11 cellular contexts compared by ENCODE assay signal in genomic region chr4:87032884-87033533, GRCh38.
DNase-seq lines count a peak whose midpoint lies in the region; ATAC-seq, FAIRE-seq and TF ChIP-seq lines count a peak whose summit lies in the region.
"Had no signal": no experiment of that assay in that cellular context is flagged by ENCODE, and none has a peak within 500 bp of the region (broad histone marks: within the 10 kb centered on the region; RNA-seq: fewer than 3 reads in every experiment).

No MANE protein-coding gene starts in this region.

- H3K36me3 Mint-ChIP-seq in activated CD4-positive, alpha-beta memory T cell treated with anti-CD3 and anti-CD28 coated beads, Interleukin-2, amount 10 ng/mL, durations not matched to agents 7 days and 5 days (ENCODE audit: low read depth), result peaks cover 2% of the 10 kb centered on the region
- peaks cover 0 to 2% of the 10 kb centered on the region in 2 donors for H3K36me3 Mint-ChIP-seq in activated T-cell treated with anti-CD3 and anti-CD28 coated beads, Interleukin-2, amount 50 U/mL, for 72 hours (ENCODE audit: insufficient read depth in 2 of 2)

- H3K9me3 ChIP-seq in GM12878 (replicated peaks; ENCODE audit: control insufficient read depth, insufficient read depth, low read length) (no peaks in the 10 kb centered on the region), sigmoid colon (no peaks in the 10 kb centered on the region)

- WGBS in GM12878 (ENCODE audit: insufficient coverage, insufficient replicate concordance, low lambda C conversion rate, missing lambda C conversion rate), result 68% methylated on average over 3 of the region's 3 CpGs
- 49 to 72% methylated on average over 3 of the region's 3 CpGs for WGBS in sigmoid colon, 2 donors

- POLR2A ChIA-PET in GM12878 (lab: Charles Lee), result interaction anchor here (1.2 to 1.7 kb wide), 3 partner anchors 8 to 94 kb away, joined by 3 to 8 read pairs (median 4); no protein-coding TSS in a partner anchor
- POLR2A ChIA-PET in activated CD4-positive, alpha-beta memory T cell treated with anti-CD3 and anti-CD28 coated beads, Interleukin-2, amount 10 ng/mL, durations not matched to agents 7 days and 5 days (lab: Charles Lee), result interaction anchor here (1.1 kb wide), 1 partner anchor 26 kb away, joined by 3 read pairs; no protein-coding TSS in a partner anchor

- no peak for ATAC-seq in GM12878
- peak; percentile 9 for ATAC-seq in left ventricle myocardium superior
- ATAC-seq in activated T-cell treated with anti-CD3 and anti-CD28 coated beads, Interleukin-2, amount 50 U/mL, for 72 hours (replicated peaks in 1 of 2), result no peak
- no peak for ATAC-seq in GM18907 (IDR thresholded peaks at IDR 0.05; ENCODE audit: unreplicated experiment)
- ATAC-seq: activated CD8-positive, alpha-beta T cell treated with anti-CD3 and anti-CD28 coated beads, Interleukin-2, amount 10 ng/mL, durations not matched to agents 7 days and 5 days had no signal

- RAD21 ChIA-PET in GM12878 (lab: Charles Lee; ENCODE audit: unreplicated experiment), result interaction anchor here (0.9 to 2.3 kb wide), 6 partner anchors 18 to 94 kb away, joined by 3 to 7 read pairs (median 4); no protein-coding TSS in a partner anchor

- no peak for TF ChIP-seq CTCF in GM12878 (IDR thresholded peaks at IDR 0.05 in 2 of 3, conservative IDR thresholded peaks at IDR 0.05 in 1 of 3; ENCODE audit: control insufficient read depth in 2 of 3, extremely low read depth in 1 of 3, insufficient read depth in 1 of 3, low read depth in 3 of 3, low read length in 3 of 3)
- no peak for TF ChIP-seq CTCF in sigmoid colon (IDR thresholded peaks at IDR 0.05)

- H3K4me3 ChIP-seq in GM12878, result no peak overlapping the region
- H3K4me3 ChIP-seq in sigmoid colon, result peak overlapping the region in 1 of 4 donors; percentile 5

- H3K79me2 ChIP-seq in GM12878 (ENCODE audit: control insufficient read depth, insufficient read depth, low read length), result peaks cover 98% of the 10 kb centered on the region

- H3K36me3 ChIP-seq in GM12878 (ENCODE audit: control insufficient read depth in 2 of 2, insufficient read depth in 2 of 2, low read length in 1 of 2) (peaks cover 0 to 3% of the 10 kb centered on the region in 2 experiments; a peak in 2 of 4 replicates), sigmoid colon (no peaks in the 10 kb centered on the region)

- in situ Hi-C loops in GM12878 (cut with MboI), result no loop called here

- H3K27ac Mint-ChIP-seq in activated CD4-positive, alpha-beta memory T cell treated with anti-CD3 and anti-CD28 coated beads, Interleukin-2, amount 10 ng/mL, durations not matched to agents 7 days and 5 days, result no peak overlapping the region
- no peak overlapping the region for H3K27ac Mint-ChIP-seq in activated T-cell treated with anti-CD3 and anti-CD28 coated beads, Interleukin-2, amount 50 U/mL, for 72 hours
- H3K27ac Mint-ChIP-seq: activated CD8-positive, alpha-beta T cell treated with anti-CD3 and anti-CD28 coated beads, Interleukin-2, amount 10 ng/mL, durations not matched to agents 7 days and 5 days; IgD-negative memory B cell had no signal

- peak overlapping the region; percentile 11; the same call in 1 of the 2 replicates for H3K27ac ChIP-seq in GM12878 (ENCODE audit: control insufficient read depth, insufficient read depth)
- H3K27ac ChIP-seq in sigmoid colon, result peak overlapping the region; percentile 80 to 87 (median 84)

- peaks cover 52% of the 10 kb centered on the region for H3K4me1 ChIP-seq in GM12878 (ENCODE audit: control insufficient read depth, insufficient read depth, low read length)
- peaks cover 0 to 99% (median 95%) of the 10 kb centered on the region in 4 donors for H3K4me1 ChIP-seq in sigmoid colon

- intact Hi-C loops in GM12878 (cut with micrococcal nuclease; ENCODE audit: unreplicated experiment) (no loop called here), left ventricle myocardium superior (cut with micrococcal nuclease) (no loop called here), sigmoid colon (cut with DNase I) (no loop called here)

- BruUV-seq in GM12878 (replicated peaks; lab: Mats Ljungman, UMichigan), result no TSS peak

- peaks cover 7% of the 10 kb centered on the region for H3K4me1 Mint-ChIP-seq in activated CD4-positive, alpha-beta memory T cell treated with anti-CD3 and anti-CD28 coated beads, Interleukin-2, amount 10 ng/mL, durations not matched to agents 7 days and 5 days
- peaks cover under 1% of the 10 kb centered on the region for H3K4me1 Mint-ChIP-seq in activated T-cell treated with anti-CD3 and anti-CD28 coated beads, Interleukin-2, amount 50 U/mL, for 72 hours (ENCODE audit: low read depth)

- H2AFZ ChIP-seq in GM12878 (ENCODE audit: control insufficient read depth, low read depth, low read length), result no peak overlapping the region

- no peak for TF ChIP-seq POLR2A in GM12878 (IDR thresholded peaks at IDR 0.05; ENCODE audit: low read depth, low read length)
- TF ChIP-seq POLR2A in sigmoid colon (IDR thresholded peaks at IDR 0.05), result no peak

- TF ChIP-seq RAD21 in GM12878 (IDR thresholded peaks at IDR 0.05; ENCODE audit: insufficient read depth, low read depth, low read length), result no peak

- SMC1A ChIA-PET in GM12878 (lab: Charles Lee; ENCODE audit: uncharacterized antibody, unreplicated experiment), result interaction anchor here (1.2 to 3.5 kb wide), 8 partner anchors 9 to 111 kb away, joined by 3 to 25 read pairs (median 10); no protein-coding TSS in a partner anchor

- no peaks in the 10 kb centered on the region for H3K9me3 Mint-ChIP-seq in activated CD4-positive, alpha-beta memory T cell treated with anti-CD3 and anti-CD28 coated beads, Interleukin-2, amount 10 ng/mL, durations not matched to agents 7 days and 5 days
- no peaks in the 10 kb centered on the region for H3K9me3 Mint-ChIP-seq in activated T-cell treated with anti-CD3 and anti-CD28 coated beads, Interleukin-2, amount 50 U/mL, for 72 hours
- H3K9me3 Mint-ChIP-seq: IgD-negative memory B cell had no signal

- CTCF ChIA-PET in GM12878 (lab: Yijun Ruan, JAX), result interaction anchor here (0.9 to 1.9 kb wide), 7 partner anchors 10 to 111 kb away, joined by 3 to 9 read pairs (median 3); no protein-coding TSS in a partner anchor
- CTCF ChIA-PET in activated CD4-positive, alpha-beta memory T cell treated with anti-CD3 and anti-CD28 coated beads, Interleukin-2, amount 10 ng/mL, durations not matched to agents 7 days and 5 days (lab: Charles Lee), result no interaction called here

- H3K4me3 Mint-ChIP-seq in activated CD4-positive, alpha-beta memory T cell treated with anti-CD3 and anti-CD28 coated beads, Interleukin-2, amount 10 ng/mL, durations not matched to agents 7 days and 5 days, result no peak overlapping the region
- H3K4me3 Mint-ChIP-seq in activated T-cell treated with anti-CD3 and anti-CD28 coated beads, Interleukin-2, amount 50 U/mL, for 72 hours, result no peak overlapping the region
- H3K4me3 Mint-ChIP-seq: activated CD8-positive, alpha-beta T cell treated with anti-CD3 and anti-CD28 coated beads, Interleukin-2, amount 10 ng/mL, durations not matched to agents 7 days and 5 days; IgD-negative memory B cell had no signal

- H3K27me3 ChIP-seq in GM12878 (replicated peaks in 1 of 2; ENCODE audit: control insufficient read depth in 2 of 2, insufficient read depth in 2 of 2, low read length in 1 of 2) (no peaks in the 10 kb centered on the region), sigmoid colon (no peaks in the 10 kb centered on the region)

- H3K9ac ChIP-seq in GM12878 (ENCODE audit: control insufficient read depth, insufficient read depth, low read length), result no peak overlapping the region

- no peaks in the 10 kb centered on the region for H3K27me3 Mint-ChIP-seq in activated CD4-positive, alpha-beta memory T cell treated with anti-CD3 and anti-CD28 coated beads, Interleukin-2, amount 10 ng/mL, durations not matched to agents 7 days and 5 days
- no peaks in the 10 kb centered on the region for H3K27me3 Mint-ChIP-seq in activated T-cell treated with anti-CD3 and anti-CD28 coated beads, Interleukin-2, amount 50 U/mL, for 72 hours (ENCODE audit: low read depth)
- H3K27me3 Mint-ChIP-seq: IgD-negative memory B cell had no signal

- TF ChIP-seq EP300 in GM12878 (IDR thresholded peaks at IDR 0.05; ENCODE audit: borderline replicate concordance in 1 of 2, control insufficient read depth in 1 of 2, low read depth in 2 of 2, low read length in 2 of 2) (no peak), sigmoid colon (IDR thresholded peaks at IDR 0.05) (no peak)

- FAIRE-seq in GM12878 (lab: Jason Lieb, UNC), result no peak

- H3K4me2 ChIP-seq in GM12878 (ENCODE audit: control insufficient read depth, insufficient read depth), result no peak overlapping the region; the same call in 1 of the 2 replicates

- peak; percentile 58 for DNase-seq in GM04503 (ENCODE audit: low read depth)
- DNase-seq in GM12878 (ENCODE audit: low read depth, low spot score), result no peak
- no peak for DNase-seq in left ventricle myocardium superior
- DNase-seq in sigmoid colon, result no peak
- DNase-seq in DMS53 treated with DMSO at 0.1 percent for 48 hours (lab: John Stamatoyannopoulos, UW; ENCODE audit: unreplicated experiment), result no peak
- DNase-seq in activated CD4-positive, alpha-beta memory T cell treated with anti-CD3 and anti-CD28 coated beads, Interleukin-2, amount 10 ng/mL, durations not matched to agents 7 days and 5 days, result no peak
- DNase-seq in activated T-cell treated with anti-CD3 and anti-CD28 coated beads, Interleukin-2, amount 50 U/mL, for 72 hours, result no peak
- DNase-seq: activated CD8-positive, alpha-beta T cell treated with anti-CD3 and anti-CD28 coated beads, Interleukin-2, amount 10 ng/mL, durations not matched to agents 7 days and 5 days; DND-41 had no signal

- H4K20me1 ChIP-seq in GM12878 (ENCODE audit: control insufficient read depth, insufficient read depth), result no peaks in the 10 kb centered on the region; the same call in 1 of the 2 replicates

TF ChIP-seq in GM12878, 131 proteins besides CTCF, POLR2A, EP300 and RAD21 (continues in another document):
- TF ChIP-seq, protein P1, sequence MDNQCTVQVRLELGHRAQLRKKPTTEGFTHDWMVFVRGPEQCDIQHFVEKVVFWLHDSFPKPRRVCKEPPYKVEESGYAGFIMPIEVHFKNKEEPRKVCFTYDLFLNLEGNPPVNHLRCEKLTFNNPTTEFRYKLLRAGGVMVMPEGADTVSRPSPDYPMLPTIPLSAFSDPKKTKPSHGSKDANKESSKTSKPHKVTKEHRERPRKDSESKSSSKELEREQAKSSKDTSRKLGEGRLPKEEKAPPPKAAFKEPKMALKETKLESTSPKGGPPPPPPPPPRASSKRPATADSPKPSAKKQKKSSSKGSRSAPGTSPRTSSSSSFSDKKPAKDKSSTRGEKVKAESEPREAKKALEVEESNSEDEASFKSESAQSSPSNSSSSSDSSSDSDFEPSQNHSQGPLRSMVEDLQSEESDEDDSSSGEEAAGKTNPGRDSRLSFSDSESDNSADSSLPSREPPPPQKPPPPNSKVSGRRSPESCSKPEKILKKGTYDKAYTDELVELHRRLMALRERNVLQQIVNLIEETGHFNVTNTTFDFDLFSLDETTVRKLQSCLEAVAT (IDR thresholded peaks at IDR 0.05), result no peak
- TF ChIP-seq, protein P2, sequence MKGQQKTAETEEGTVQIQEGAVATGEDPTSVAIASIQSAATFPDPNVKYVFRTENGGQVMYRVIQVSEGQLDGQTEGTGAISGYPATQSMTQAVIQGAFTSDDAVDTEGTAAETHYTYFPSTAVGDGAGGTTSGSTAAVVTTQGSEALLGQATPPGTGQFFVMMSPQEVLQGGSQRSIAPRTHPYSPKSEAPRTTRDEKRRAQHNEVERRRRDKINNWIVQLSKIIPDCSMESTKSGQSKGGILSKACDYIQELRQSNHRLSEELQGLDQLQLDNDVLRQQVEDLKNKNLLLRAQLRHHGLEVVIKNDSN (IDR thresholded peaks at IDR 0.05; ENCODE audit: borderline replicate concordance, extremely low read length, insufficient read depth, low read depth, low read length), result no peak
